5 cellular contexts compared by ENCODE assay signal in genomic region chr11:68634606-68635005, GRCh38. TPM values are rescaled to one million over a fixed set of nuclear protein-coding genes. Genes with fewer than 3 reads are reported as not detected.
"Had no signal": no experiment of that assay in that cellular context is flagged by ENCODE, and none has a peak within 500 bp of the region (broad histone marks: within the 10 kb centered on the region; RNA-seq: fewer than 3 reads in every experiment).

No MANE protein-coding gene starts in this region.

RNA-seq across cellular contexts. Expression of gene GAL, which starts 49.7 kb away (rescaled TPM):
- total RNA-seq: activated B cell treated with CpG ODN at 0.5 μM for 24 hours; aorta; cerebellum; T-helper 17 cell; T-helper 2 cell treated with Interferon-gamma antibody and Interleukin-4, amounts not matched to agents 100 ng/mL and 5 ng/mL, for 36 hours had no signal
